8 cellular contexts compared by ENCODE assay signal in genomic region chr10:103416436-103417147, GRCh38. TPM values are rescaled to one million over a fixed set of nuclear protein-coding genes. Genes with fewer than 3 reads are reported as not detected.
DNase-seq lines count a peak whose midpoint lies in the region; ATAC-seq and TF ChIP-seq lines count a peak whose summit lies in the region.

No MANE protein-coding gene starts in this region.

- BruUV-seq in Calu3 (replicated peaks; lab: Mats Ljungman, UMichigan), result no TSS peak

- CTCF ChIA-PET in Calu3 (lab: Charles Lee), result no interaction called here

- TF ChIP-seq CTCF in Calu3 (IDR thresholded peaks at IDR 0.05; ENCODE audit: unreplicated experiment), result peak; percentile 22

- no peak overlapping the region for H3K9ac ChIP-seq in adipocyte (ENCODE audit: low read length)

- intact Hi-C loops in Calu3 (cut with micrococcal nuclease; ENCODE audit: unreplicated experiment) (loop anchor here (1.0 to 5.0 kb wide), 2 partner anchors 70 to 176 kb away; no protein-coding TSS in a partner anchor), left ventricle myocardium superior (cut with micrococcal nuclease) (loop anchor here (5.0 kb wide), 1 partner anchor 71 kb away; no protein-coding TSS in a partner anchor)

- H3K4me1 ChIP-seq in adipocyte (ENCODE audit: control insufficient read depth, insufficient read depth, low read length), result peaks cover 22% of the 10 kb centered on the region

- no peaks in the 10 kb centered on the region for H3K27me3 ChIP-seq in adipocyte (replicated peaks; ENCODE audit: control insufficient read depth, insufficient read depth, low read length)

- peaks cover 95% of the 10 kb centered on the region for H3K36me3 ChIP-seq in adipocyte (ENCODE audit: control insufficient read depth, insufficient read depth, low read length, severe bottlenecking)

- no peaks in the 10 kb centered on the region for H3K4me1 Mint-ChIP-seq in Calu3 (ENCODE audit: low read depth, unreplicated experiment)

- in situ Hi-C loops in SK-MEL-5 (cut with HindIII; ENCODE audit: low pct_unique_long_range_greater_than_20kb, low sequenced_read_pairs), result no loop called here

- H3K9me3 ChIP-seq in adipocyte (ENCODE audit: control insufficient read depth, low read length), result no peaks in the 10 kb centered on the region

- ATAC-seq in left ventricle myocardium superior, result peak; percentile 56

- H3K27me3 Mint-ChIP-seq in Calu3 (ENCODE audit: unreplicated experiment), result no peaks in the 10 kb centered on the region

- peaks cover 41% of the 10 kb centered on the region for H3K36me3 Mint-ChIP-seq in Calu3 (ENCODE audit: insufficient read depth, unreplicated experiment)

- no peak overlapping the region for H3K4me3 Mint-ChIP-seq in Calu3 (ENCODE audit: low read depth, unreplicated experiment)

- no peak overlapping the region for H3K4me3 ChIP-seq in adipocyte (ENCODE audit: low read length)
- no peak overlapping the region for H3K4me3 ChIP-seq in skeletal muscle cell (ENCODE audit: low read depth, low read length)

- H3K27ac Mint-ChIP-seq in Calu3 (ENCODE audit: unreplicated experiment), result no peak overlapping the region

- DNase-seq in Calu3, result peak; percentile 43
- DNase-seq in HT-29 (ENCODE audit: low spot score), result peak; percentile 79
- peak; percentile 67 for DNase-seq in SK-MEL-5 (ENCODE audit: low read depth, low spot score)
- peak; percentile 81 for DNase-seq in adipocyte (ENCODE audit: low read depth)
- DNase-seq in left ventricle myocardium superior, result peak; percentile 35
- DNase-seq in skeletal muscle cell (ENCODE audit: low read depth), result peak; percentile 11
- no peak for DNase-seq in ecto neural progenitor cell (ENCODE audit: low spot score)
- DNase-seq in NK-92 (lab: John Stamatoyannopoulos, UW; ENCODE audit: unreplicated experiment), result no peak

- no peaks in the 10 kb centered on the region for H3K9me3 Mint-ChIP-seq in Calu3 (ENCODE audit: low read depth, unreplicated experiment)

RNA-seq across cellular contexts. Expression of gene PDCD11, which starts 20.2 kb away (rescaled TPM):
- 33.0 and 41.3 TPM in 2 replicates for total RNA-seq in Calu3 (2022)
- 34.0 and 40.6 TPM in 2 replicates for total RNA-seq in HT-29 (2014; rRNA removed; shearing (Covaris generic))
- total RNA-seq in SK-MEL-5 (2014; rRNA removed; shearing (Covaris generic)), result 31.8 and 38.1 TPM in 2 replicates
- 20.7 and 27.3 TPM in 2 replicates for polyA plus RNA-seq in SK-MEL-5 (2015; cell fraction: cytosol; rRNA removed)
- 80.6 and 85.1 TPM in 2 replicates for polyA plus RNA-seq in SK-MEL-5 (2015; cell fraction: nucleus; rRNA removed)
- 12.1 TPM for total RNA-seq in left ventricle myocardium superior

RNA-seq across cellular contexts. Expression of gene ATP5MK, which starts 20.3 kb away (rescaled TPM):
- 199 and 203 TPM in 2 replicates for total RNA-seq in Calu3 (2022)
- total RNA-seq in HT-29 (2014; rRNA removed; shearing (Covaris generic)), result 71.5 and 82.4 TPM in 2 replicates
- 420 and 471 TPM in 2 replicates for total RNA-seq in SK-MEL-5 (2014; rRNA removed; shearing (Covaris generic))
- polyA plus RNA-seq in SK-MEL-5 (2015; cell fraction: cytosol; rRNA removed), result 168 and 318 TPM in 2 replicates
- 10.9 and 34.3 TPM in 2 replicates for polyA plus RNA-seq in SK-MEL-5 (2015; cell fraction: nucleus; rRNA removed)
- 1,234 TPM for total RNA-seq in left ventricle myocardium superior

RNA-seq across cellular contexts. Expression of gene CALHM2, which starts 35.6 kb away (rescaled TPM):
- 0.45 and 0.81 TPM in 2 replicates for total RNA-seq in Calu3 (2022)
- 3.0 and 3.3 TPM in 2 replicates for total RNA-seq in HT-29 (2014; rRNA removed; shearing (Covaris generic))
- total RNA-seq in SK-MEL-5 (2014; rRNA removed; shearing (Covaris generic)), result not detected in 2 replicates
- 0.21 TPM in 1 of 2 replicates, not detected in the other for polyA plus RNA-seq in SK-MEL-5 (2015; cell fraction: cytosol; rRNA removed)
- not detected in 2 replicates for polyA plus RNA-seq in SK-MEL-5 (2015; cell fraction: nucleus; rRNA removed)
- total RNA-seq in left ventricle myocardium superior, result 9.8 TPM

RNA-seq across cellular contexts. Expression of gene CALHM1, which starts 42.1 kb away (rescaled TPM):
- total RNA-seq in Calu3 (2022) (not detected in 2 replicates), left ventricle myocardium superior (not detected)
- total RNA-seq in HT-29 (2014; rRNA removed; shearing (Covaris generic)), result not detected in 2 replicates
- total RNA-seq in SK-MEL-5 (2014; rRNA removed; shearing (Covaris generic)), result not detected in 2 replicates
- not detected in 2 replicates for polyA plus RNA-seq in SK-MEL-5 (2015; cell fraction: cytosol; rRNA removed)
- not detected in 2 replicates for polyA plus RNA-seq in SK-MEL-5 (2015; cell fraction: nucleus; rRNA removed)

RNA-seq across cellular contexts. Expression of gene TAF5, which starts 48.8 kb away (rescaled TPM):
- 2.5 and 2.9 TPM in 2 replicates for total RNA-seq in Calu3 (2022)
- total RNA-seq in HT-29 (2014; rRNA removed; shearing (Covaris generic)), result 5.5 and 7.7 TPM in 2 replicates
- total RNA-seq in SK-MEL-5 (2014; rRNA removed; shearing (Covaris generic)), result 2.8 and 3.5 TPM in 2 replicates
- 2.4 and 2.7 TPM in 2 replicates for polyA plus RNA-seq in SK-MEL-5 (2015; cell fraction: cytosol; rRNA removed)
- 1.2 and 2.2 TPM in 2 replicates for polyA plus RNA-seq in SK-MEL-5 (2015; cell fraction: nucleus; rRNA removed)
- total RNA-seq in left ventricle myocardium superior, result 2.8 TPM

Comparison
In these comparisons a context has a peak if more than half of its experiments do, and no peak if none do; other contexts are left out.
1. DNase-seq: peak in Calu3 (single experiment), HT-29 (single experiment), SK-MEL-5 (single experiment), adipocyte (single experiment), left ventricle myocardium superior (single experiment) and skeletal muscle cell (single experiment); none in ecto neural progenitor cell (single experiment) and NK-92 (single experiment).